Comparison of ENCODE assay signal across 2 cellular contexts in the genomic region with DNA sequence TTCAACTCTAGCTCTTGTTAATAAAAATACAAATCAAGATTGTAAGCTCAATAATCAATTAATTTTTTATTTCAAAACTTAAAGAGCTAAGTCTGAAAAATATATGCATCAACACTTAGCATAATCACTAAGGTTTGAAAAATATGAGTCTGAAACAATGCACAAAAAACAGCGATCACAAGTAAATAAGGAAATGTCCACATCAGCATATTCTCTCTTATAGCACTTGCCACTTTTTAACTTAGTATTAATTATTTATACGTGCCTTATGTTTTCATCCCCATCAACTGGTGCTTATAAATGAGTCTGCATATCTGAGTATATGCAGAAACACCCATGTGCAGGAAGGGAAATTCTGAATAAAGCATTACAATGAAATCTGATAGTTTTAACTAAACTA.
TF ChIP-seq lines count a peak whose summit lies in the region.

No MANE protein-coding gene starts in this region.

TF ChIP-seq in A549, 52 proteins besides CTCF, POLR2A, EP300 and RAD21:
- no peak for TF ChIP-seq MAZ (IDR thresholded peaks at IDR 0.05; ENCODE audit: borderline replicate concordance, low read depth, low read length)
- TF ChIP-seq RCOR1 (IDR thresholded peaks at IDR 0.05; ENCODE audit: low read depth, low read length): no peak
- TF ChIP-seq MAFK (IDR thresholded peaks at IDR 0.05; ENCODE audit: partially characterized antibody): peak; percentile 88
- TF ChIP-seq TP53 (CRISPR knock-in tag; IDR thresholded peaks at IDR 0.05): no peak
TF ChIP-seq in A549: peak in this region for 1.

TF ChIP-seq in IMR-90, 13 proteins besides CTCF, POLR2A, EP300 and RAD21:
- no peak for TF ChIP-seq SMC3 (IDR thresholded peaks at IDR 0.05; ENCODE audit: low read depth, low read length)
- TF ChIP-seq RFX5 (IDR thresholded peaks at IDR 0.05; ENCODE audit: low read depth, low read length): no peak
- peak; percentile 81 for TF ChIP-seq MAFK (IDR thresholded peaks at IDR 0.05; ENCODE audit: low read depth, low read length)
- TF ChIP-seq, protein P1, sequence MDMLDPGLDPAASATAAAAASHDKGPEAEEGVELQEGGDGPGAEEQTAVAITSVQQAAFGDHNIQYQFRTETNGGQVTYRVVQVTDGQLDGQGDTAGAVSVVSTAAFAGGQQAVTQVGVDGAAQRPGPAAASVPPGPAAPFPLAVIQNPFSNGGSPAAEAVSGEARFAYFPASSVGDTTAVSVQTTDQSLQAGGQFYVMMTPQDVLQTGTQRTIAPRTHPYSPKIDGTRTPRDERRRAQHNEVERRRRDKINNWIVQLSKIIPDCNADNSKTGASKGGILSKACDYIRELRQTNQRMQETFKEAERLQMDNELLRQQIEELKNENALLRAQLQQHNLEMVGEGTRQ (IDR thresholded peaks at IDR 0.05; ENCODE audit: low read depth, low read length): no peak
- no peak for TF ChIP-seq RCOR1 (IDR thresholded peaks at IDR 0.05; ENCODE audit: insufficient replicate concordance, low read length)
